In the genomic region with DNA sequence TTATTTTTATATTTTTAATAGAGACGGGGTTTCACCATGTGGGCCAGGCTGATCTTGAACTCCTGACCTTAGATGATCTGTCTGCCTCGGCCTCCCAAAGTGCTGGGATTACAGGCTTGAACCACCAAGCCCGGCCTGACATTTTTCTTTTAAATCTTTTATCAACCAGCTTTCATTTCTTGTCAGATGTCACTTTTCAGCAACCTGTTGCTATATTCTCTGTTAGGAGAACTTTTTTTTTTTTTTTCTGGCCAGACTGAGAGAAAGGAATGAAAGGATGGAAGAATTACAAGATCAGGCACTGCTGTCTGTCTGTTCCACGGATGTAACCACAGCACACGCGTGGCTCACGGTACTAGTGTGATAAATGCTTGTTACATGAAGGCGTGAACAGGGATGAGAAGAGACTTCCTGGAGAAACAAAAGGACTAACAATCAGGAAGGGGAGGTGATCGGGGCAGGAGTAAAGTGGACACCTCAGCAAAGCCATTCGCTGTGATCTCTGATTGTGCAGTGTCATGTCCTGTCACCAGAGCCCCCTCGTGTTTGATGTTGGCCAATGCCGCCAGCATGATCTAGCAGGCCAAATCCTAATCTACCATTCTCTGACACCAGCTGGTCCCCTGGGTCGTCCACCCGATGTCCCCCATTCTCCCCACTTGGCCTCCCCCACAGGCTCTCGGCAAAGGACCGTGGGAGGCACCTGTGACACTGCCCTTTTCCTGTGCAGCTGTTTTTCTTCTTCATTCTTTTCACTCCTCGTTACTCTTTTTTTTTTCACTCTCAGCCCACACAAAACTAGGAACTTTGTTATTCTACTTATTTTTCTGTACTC, we compare ENCODE assay signal across 8 cellular contexts.
A peak's percentile ranks its signal among the peaks of the same experiment; 100 is the strongest.
DNase-seq lines count a peak whose midpoint lies in the region; ATAC-seq and TF ChIP-seq lines count a peak whose summit lies in the region.

No MANE protein-coding gene starts in this region.

- DNase-seq in AG04449 (ENCODE audit: low read depth, low spot score): no peak
- peak; percentile 58 for DNase-seq in IMR-90
- peak; percentile 40 to 50 (median 44) for DNase-seq in effector memory CD8-positive, alpha-beta T cell
- DNase-seq in mucosa of descending colon: peak; percentile 76 to 77 (median 76)
- DNase-seq in tibial nerve (ENCODE audit: low spot score in 2 of 2): peak; percentile 39 to 67
- no peak for DNase-seq in cortex of kidney (lab: John Stamatoyannopoulos, UW)

- peak overlapping the region; percentile 86 for H4K5ac ChIP-seq in IMR-90 (ENCODE audit: low read depth, low read length)

- BruUV-seq in IMR-90 (replicated peaks; lab: Mats Ljungman, UMichigan): no TSS peak

- intact Hi-C loops in IMR-90 (cut with micrococcal nuclease) (loop anchor here (5.0 kb wide), 1 partner anchor 401 kb away; no protein-coding TSS in a partner anchor), mucosa of descending colon (cut with DNase I, micrococcal nuclease) (loop anchor here (5.0 to 10.0 kb wide), 4 partner anchors 68 to 332 kb away; partner anchors contain the start of genes MYL12B (in 1 of the 2) and TGIF1 (in 1 of the 2))

- CTCF ChIA-PET in AG04449 (lab: Yijun Ruan, JAX) (interaction anchor here (1.2 to 6.4 kb wide), 6 partner anchors 12 to 315 kb away, joined by 4 to 102 read pairs (median 34); no protein-coding TSS in a partner anchor), IMR-90 (lab: Yijun Ruan, JAX) (interaction anchor here (0.6 to 3.8 kb wide), 5 partner anchors 28 to 149 kb away, joined by 3 to 33 read pairs (median 5); no protein-coding TSS in a partner anchor)

- no peaks in the 10 kb centered on the region for H3K9me3 ChIP-seq in IMR-90 (ENCODE audit: control insufficient read depth, insufficient read depth, low read length)
- no peaks in the 10 kb centered on the region for H3K9me3 ChIP-seq in mucosa of descending colon
- no peaks in the 10 kb centered on the region for H3K9me3 ChIP-seq in tibial nerve

- TF ChIP-seq POLR2A in GM19099 (IDR thresholded peaks at IDR 0.05; ENCODE audit: extremely low read depth, insufficient read length, low read depth) (peak; percentile 32), IMR-90 (IDR thresholded peaks at IDR 0.05; ENCODE audit: low read depth, low read length) (no peak; the same call in 1 of the 2 replicates), tibial nerve (IDR thresholded peaks at IDR 0.05) (no peak)

- H2BK15ac ChIP-seq in IMR-90 (ENCODE audit: low read depth, low read length): peak overlapping the region; percentile 82; the same call in 2 of the 3 replicates

- peaks cover 17% of the 10 kb centered on the region for H3K9me1 ChIP-seq in IMR-90 (ENCODE audit: insufficient read depth, low read length)

- peak overlapping the region; percentile 99 for H3K23ac ChIP-seq in IMR-90 (ENCODE audit: low read depth, low read length)

- H3K4me1 ChIP-seq in IMR-90 (ENCODE audit: control insufficient read depth, insufficient read depth, low read length): peaks cover 29% of the 10 kb centered on the region
- peaks cover 43% of the 10 kb centered on the region for H3K4me1 ChIP-seq in mucosa of descending colon (ENCODE audit: low read depth)
- peaks cover 0 to 63% (median 42%) of the 10 kb centered on the region in 4 donors for H3K4me1 ChIP-seq in tibial nerve

- peak overlapping the region; percentile 92 for H3K4me2 ChIP-seq in IMR-90 (ENCODE audit: low read depth, low read length)

- no peaks in the 10 kb centered on the region for H3K27me3 Mint-ChIP-seq in effector memory CD8-positive, alpha-beta T cell

- H3K4me3 Mint-ChIP-seq in effector memory CD8-positive, alpha-beta T cell: peak overlapping the region; percentile 93

- H3K4me3 ChIP-seq in AG04449 (ENCODE audit: low read depth, low read length) (no peak overlapping the region; the same call in 1 of the 2 replicates), IMR-90 (ENCODE audit: insufficient read depth, low read depth, low read length) (no peak overlapping the region; the same call in 1 of the 2 replicates), WI38 (ENCODE audit: low read depth, low read length) (peak overlapping the region; percentile 65), mucosa of descending colon (no peak overlapping the region), tibial nerve (peak overlapping the region in 3 of 4 donors; percentile 31 to 58 (median 47))

- H3K27ac ChIP-seq in IMR-90 (ENCODE audit: insufficient read depth, low read length) (peak overlapping the region; percentile 84), tibial nerve (peak overlapping the region; percentile 93 to 99 (median 97))

- peak overlapping the region; percentile 97 for H3K9ac ChIP-seq in IMR-90 (ENCODE audit: low read depth, low read length)

- dilution Hi-C loops in IMR-90 (cut with HindIII; ENCODE audit: low sequenced_read_pairs, unreplicated experiment): no loop called here

- H3K27me3 ChIP-seq in IMR-90 (ENCODE audit: control insufficient read depth, insufficient read depth, low read length) (no peaks in the 10 kb centered on the region), tibial nerve (no peaks in the 10 kb centered on the region)

- peak overlapping the region; percentile 64 for H2AFZ ChIP-seq in IMR-90 (replicated peaks; ENCODE audit: low read length, poor library complexity)

- peak overlapping the region; percentile 98 for H3K14ac ChIP-seq in IMR-90 (replicated peaks; ENCODE audit: low read depth, low read length)

- H3K4ac ChIP-seq in IMR-90 (ENCODE audit: low read depth, low read length): peak overlapping the region; percentile 97

- no peaks in the 10 kb centered on the region for H4K20me1 ChIP-seq in IMR-90 (ENCODE audit: insufficient read depth, low read length)

- H3K36me3 ChIP-seq in IMR-90 (ENCODE audit: control insufficient read depth, insufficient read depth, low read length) (peaks cover 6% of the 10 kb centered on the region; the same call in 1 of the 2 replicates), mucosa of descending colon (ENCODE audit: low read depth) (no peaks in the 10 kb centered on the region), tibial nerve (no peaks in the 10 kb centered on the region)

- peak overlapping the region; percentile 97 to 99 for H3K27ac Mint-ChIP-seq in effector memory CD8-positive, alpha-beta T cell

- peak overlapping the region; percentile 98 for H2BK5ac ChIP-seq in IMR-90 (ENCODE audit: low read depth, low read length, poor library complexity, severe bottlenecking)

- H4K91ac ChIP-seq in IMR-90 (ENCODE audit: insufficient read depth, low read depth, low read length): peak overlapping the region; percentile 98

- no peaks in the 10 kb centered on the region for H3K9me3 Mint-ChIP-seq in effector memory CD8-positive, alpha-beta T cell

- H4K8ac ChIP-seq in IMR-90 (ENCODE audit: low read depth in 2 of 2, low read length in 2 of 2): peak overlapping the region; percentile 86 to 94

- H3K36me3 Mint-ChIP-seq in effector memory CD8-positive, alpha-beta T cell (ENCODE audit: insufficient read depth): peaks cover 47% of the 10 kb centered on the region

- H2AK5ac ChIP-seq in IMR-90 (ENCODE audit: low read depth, low read length): peak overlapping the region; percentile 99

- peak overlapping the region; percentile 96 for H2BK20ac ChIP-seq in IMR-90 (ENCODE audit: low read depth, low read length)

- POLR2A ChIA-PET in AG04449 (lab: Yijun Ruan, JAX) (interaction anchor here (3.7 kb wide), 1 partner anchor 144 kb away, joined by 34 read pairs; no protein-coding TSS in a partner anchor), IMR-90 (lab: Charles Lee; ENCODE audit: unreplicated experiment) (interaction anchor here (0.6 to 3.2 kb wide), 5 partner anchors 6 to 309 kb away, joined by 3 to 26 read pairs (median 3); no protein-coding TSS in a partner anchor)

- ATAC-seq in IMR-90 (ENCODE audit: low read depth): no peak
- ATAC-seq in effector memory CD8-positive, alpha-beta T cell (replicated peaks): no peak
- peak; percentile 47 for ATAC-seq in mucosa of descending colon

- peak; percentile 20; the same call in 1 of the 2 replicates for TF ChIP-seq RAD21 in IMR-90 (IDR thresholded peaks at IDR 0.05; ENCODE audit: low read length)

- peak overlapping the region; percentile 97 for H2BK120ac ChIP-seq in IMR-90 (ENCODE audit: low read depth, low read length)

- H2AK9ac ChIP-seq in IMR-90 (replicated peaks; ENCODE audit: low read depth, low read length, poor library complexity): peak overlapping the region; percentile 92

- in situ Hi-C loops in IMR-90 (cut with MboI; ENCODE audit: low sequenced_read_pairs): loop anchor here (5.0 to 10.0 kb wide), 3 partner anchors 68 to 314 kb away; partner anchors contain the start of gene TGIF1

- TF ChIP-seq CTCF in AG04449 (IDR thresholded peaks at IDR 0.05; ENCODE audit: insufficient read depth, low read length, missing control alignments) (peak; percentile 7), IMR-90 (conservative IDR thresholded peaks at IDR 0.05; ENCODE audit: low read depth, low read length) (no peak), WI38 (IDR thresholded peaks at IDR 0.05; ENCODE audit: low read depth, low read length) (no peak), mucosa of descending colon (IDR thresholded peaks at IDR 0.05) (no peak), tibial nerve (IDR thresholded peaks at IDR 0.05) (peak; percentile 15 to 37 (median 26))

- TF ChIP-seq EP300 in tibial nerve (IDR thresholded peaks at IDR 0.05): peak in 1 of 2 donors; percentile 43

- peaks cover 41 to 51% of the 10 kb centered on the region in 2 donors for H3K4me1 Mint-ChIP-seq in effector memory CD8-positive, alpha-beta T cell (ENCODE audit: low read depth in 2 of 2)

- H3K56ac ChIP-seq in IMR-90 (ENCODE audit: extremely low read depth, insufficient read depth, low read length): peak overlapping the region; percentile 63

- H3K18ac ChIP-seq in IMR-90 (ENCODE audit: low read depth, low read length): peak overlapping the region; percentile 99

- peaks cover 8 to 72% of the 10 kb centered on the region in 2 experiments for H3K79me1 ChIP-seq in IMR-90 (ENCODE audit: low read depth in 1 of 2, low read length in 2 of 2)

- 56% methylated on average over 7 of the region's 17 CpGs; no CpG with 5 or more reads in 1 of the 2 experiments for WGBS in IMR-90 (ENCODE audit: extremely low coverage in 2 of 2, insufficient read length in 1 of 2), 2 experiments
- WGBS in tibial nerve, 2 donors: 23 to 30% methylated on average over 17 of the region's 17 CpGs

TF ChIP-seq in IMR-90, 13 proteins besides CTCF, POLR2A, EP300 and RAD21 (continues in another document):
- TF ChIP-seq SMC3 (IDR thresholded peaks at IDR 0.05; ENCODE audit: low read depth, low read length) (peak; percentile 13; the same call in 1 of the 2 replicates), CHD1 (IDR thresholded peaks at IDR 0.05; ENCODE audit: low read depth, low read length) (no peak), USF2 (IDR thresholded peaks at IDR 0.05; ENCODE audit: low read depth, low read length) (0 out of 2 replicates have a peak, but pooled peaks have one; percentile 33), BHLHE40 (IDR thresholded peaks at IDR 0.05; ENCODE audit: low read depth, low read length) (no peak), FOS (IDR thresholded peaks at IDR 0.05; ENCODE audit: low read depth, low read length) (no peak)

Comparison
In these comparisons a context has a peak if more than half of its experiments do, and no peak if none do; other contexts are left out.
1. DNase-seq: peak in IMR-90 (single experiment), effector memory CD8-positive, alpha-beta T cell (3 of 3), mucosa of descending colon (3 of 3) and tibial nerve (2 of 2); none in AG04449 (single experiment) and cortex of kidney (single experiment).
2. H3K4me3 ChIP-seq: peak in WI38 (single experiment) and tibial nerve (3 of 4); none in AG04449 (single experiment), IMR-90 (single experiment) and mucosa of descending colon (single experiment).
3. CTCF ChIP-seq: peak in AG04449 (single experiment) and tibial nerve (5 of 5); none in IMR-90 (single experiment), WI38 (single experiment) and mucosa of descending colon (single experiment).